ENCODE assay signal across 17 cellular contexts in the genomic region with DNA sequence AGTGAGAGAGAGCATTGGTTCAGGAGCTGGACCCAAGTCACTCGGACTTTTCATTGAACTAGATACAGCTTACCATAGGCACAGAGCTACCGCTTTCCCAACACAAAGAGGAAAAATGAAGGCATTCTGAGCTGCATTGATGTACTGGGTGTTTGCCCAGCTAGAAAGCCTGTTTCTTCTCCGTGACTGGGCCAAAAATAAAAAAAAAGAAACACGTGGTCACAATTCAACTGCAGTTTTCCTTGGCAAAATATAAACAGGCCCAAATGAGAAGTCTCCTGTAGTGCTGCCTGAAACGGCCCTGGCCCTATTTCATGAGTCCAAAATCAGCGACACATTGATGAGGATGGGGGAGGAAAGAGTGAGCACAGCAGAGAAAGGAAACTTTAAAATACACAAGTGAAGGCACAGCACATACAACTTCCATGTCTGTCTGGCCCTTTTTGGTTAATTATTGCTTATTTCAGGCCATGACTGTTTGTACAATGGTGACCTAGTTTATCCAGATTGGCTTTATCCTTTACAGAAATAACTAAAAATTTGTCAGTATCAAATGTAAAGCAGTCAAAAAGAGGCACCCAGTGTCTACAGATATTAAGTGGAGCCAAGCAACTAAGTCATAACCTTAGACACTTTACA.
DNase-seq lines count a peak whose midpoint lies in the region; ATAC-seq and TF ChIP-seq lines count a peak whose summit lies in the region.
"Had no signal": no experiment of that assay in that cellular context is flagged by ENCODE, and none has a peak within 500 bp of the region (broad histone marks: within the 10 kb centered on the region; RNA-seq: fewer than 3 reads in every experiment).

No MANE protein-coding gene starts in this region.

- intact Hi-C loops in left cardiac atrium (cut with DNase I) (no loop called here), aorta (cut with DNase I) (no loop called here)

- peaks cover 4% of the 10 kb centered on the region for H3K9me3 Mint-ChIP-seq in nephron
- H3K9me3 Mint-ChIP-seq: natural killer cell treated with Interleukin-12 subunit alpha and Interleukin-12 subunit beta and Interleukin-15 and Interleukin-18, amount 100 ng/mL, for 72 hours had no signal

- no peak overlapping the region for H3K4me3 ChIP-seq in aorta (ENCODE audit: low read length in 2 of 2)
- H3K4me3 ChIP-seq in BE2C (ENCODE audit: low read depth, low read length), result no peak overlapping the region
- H3K4me3 ChIP-seq: gastrocnemius medialis had no signal

- peak; percentile 33 to 68 for ATAC-seq in left cardiac atrium
- ATAC-seq in aorta (ENCODE audit: low FRiP score), result peak; percentile 57
- ATAC-seq in HG03432 (IDR thresholded peaks at IDR 0.05; ENCODE audit: unreplicated experiment), result no peak
- ATAC-seq: gastrocnemius medialis; natural killer cell treated with Interleukin-12 subunit alpha and Interleukin-12 subunit beta and Interleukin-15 and Interleukin-18, amount 100 ng/mL, for 72 hours; PC-3 had no signal

- no peak for TF ChIP-seq CTCF in nephron (IDR thresholded peaks at IDR 0.05; ENCODE audit: unreplicated experiment in 3 of 3)
- TF ChIP-seq CTCF in BE2C (IDR thresholded peaks at IDR 0.05; ENCODE audit: low read depth, low read length), result no peak

- H3K4me3 Mint-ChIP-seq in nephron, result no peak overlapping the region
- H3K4me3 Mint-ChIP-seq: CD4-positive, CD25-positive, alpha-beta regulatory T cell; natural killer cell treated with Interleukin-12 subunit alpha and Interleukin-12 subunit beta and Interleukin-15 and Interleukin-18, amount 100 ng/mL, for 72 hours had no signal

- H3K27me3 ChIP-seq in aorta (ENCODE audit: control insufficient read depth in 1 of 2, insufficient read depth in 2 of 2, low read length in 1 of 2) (no peaks in the 10 kb centered on the region), BE2C (no peaks in the 10 kb centered on the region)
- H3K27me3 ChIP-seq: gastrocnemius medialis had no signal

- H3K36me3 ChIP-seq in aorta (ENCODE audit: control insufficient read depth in 1 of 2, insufficient read depth in 2 of 2, low read length in 1 of 2) (no peaks in the 10 kb centered on the region), BE2C (no peaks in the 10 kb centered on the region)
- H3K36me3 ChIP-seq: gastrocnemius medialis had no signal

- peaks cover 47% of the 10 kb centered on the region for H3K4me1 Mint-ChIP-seq in nephron

- DNase-seq in cerebellar cortex (ENCODE audit: low spot score) (peak; percentile 34), left cardiac atrium (no peak), aorta (no peak), BE2C (no peak), NCI-H345 treated with DMSO at 0.1 percent for 48 hours (lab: John Stamatoyannopoulos, UW; ENCODE audit: unreplicated experiment) (no peak)
- DNase-seq: activated CD8-positive, alpha-beta memory T cell treated with anti-CD3 and anti-CD28 coated beads for 24 hours; activated gamma-delta T cell treated with Interleukin-2 at 50 U/mL for 16 hours; CD4-positive, CD25-positive, alpha-beta regulatory T cell; DND-41; gastrocnemius medialis; KG1; NCI-H1417 treated with DMSO at 0.1 percent for 48 hours; NCI-H226; PC-3 had no signal

- peak overlapping the region; percentile 14 to 75 (median 40) for H3K27ac Mint-ChIP-seq in nephron
- H3K27ac Mint-ChIP-seq: CD4-positive, CD25-positive, alpha-beta regulatory T cell had no signal

- peaks cover 7% of the 10 kb centered on the region for H3K27me3 Mint-ChIP-seq in nephron (ENCODE audit: low read depth)

- peak overlapping the region in 1 of 2 donors; percentile 34 for H3K27ac ChIP-seq in aorta (ENCODE audit: low read depth in 1 of 2, low read length in 2 of 2)

- H3K36me3 Mint-ChIP-seq in nephron (ENCODE audit: low read depth), result no peaks in the 10 kb centered on the region
- H3K36me3 Mint-ChIP-seq: CD4-positive, CD25-positive, alpha-beta regulatory T cell; natural killer cell treated with Interleukin-12 subunit alpha and Interleukin-12 subunit beta and Interleukin-15 and Interleukin-18, amount 100 ng/mL, for 72 hours had no signal

- WGBS in aorta, 2 donors, result 3 to 8% methylated on average over 6 of the region's 6 CpGs

- H3K4me1 ChIP-seq in aorta (ENCODE audit: control insufficient read depth in 1 of 2, insufficient read depth in 2 of 2, low read length in 2 of 2) (peaks cover 0 to 4% of the 10 kb centered on the region in 2 donors), BE2C (no peaks in the 10 kb centered on the region)
- H3K4me1 ChIP-seq: gastrocnemius medialis had no signal

- H3K9me3 ChIP-seq in aorta (ENCODE audit: control insufficient read depth, low read length), result no peaks in the 10 kb centered on the region
- no peaks in the 10 kb centered on the region for H3K9me3 ChIP-seq in BE2C
- H3K9me3 ChIP-seq: gastrocnemius medialis had no signal
